Comparison of ENCODE assay signal across 8 cellular contexts in genomic region chr3:195558602-195559001, GRCh38. TPM values are rescaled to one million over a fixed set of nuclear protein-coding genes. Genes with fewer than 3 reads are reported as not detected.
DNase-seq lines count a peak whose midpoint lies in the region; ATAC-seq, FAIRE-seq and TF ChIP-seq lines count a peak whose summit lies in the region.

No MANE protein-coding gene starts in this region.

- H4K20me1 ChIP-seq in astrocyte (ENCODE audit: insufficient read depth, low read length) = no peaks in the 10 kb centered on the region

- H3K79me2 ChIP-seq in astrocyte (ENCODE audit: insufficient read depth, low read length) = no peaks in the 10 kb centered on the region

- TF ChIP-seq CTCF in BJ (IDR thresholded peaks at IDR 0.05; ENCODE audit: insufficient read depth, low read depth, low read length) = peak; percentile 67
- peak; percentile 16 for TF ChIP-seq CTCF in astrocyte (IDR thresholded peaks at IDR 0.05; ENCODE audit: insufficient read depth, low read depth, low read length)

- no peaks in the 10 kb centered on the region for H3K9me3 ChIP-seq in astrocyte (ENCODE audit: insufficient read depth, low read depth, low read length)

- no peak overlapping the region for H3K4me2 ChIP-seq in astrocyte (ENCODE audit: low read length)

- H3K27me3 ChIP-seq in BJ (ENCODE audit: control insufficient read depth, insufficient read depth, low read length) (peaks cover 5% of the 10 kb centered on the region), astrocyte (ENCODE audit: insufficient read depth, low read length) (peaks cover 14% of the 10 kb centered on the region)

- ATAC-seq in memory B cell (ENCODE audit: low read depth) = peak; percentile 85
- ATAC-seq in HG03354 (IDR thresholded peaks at IDR 0.05; ENCODE audit: poor library complexity, severe bottlenecking, unreplicated experiment) = no peak
- no peak for ATAC-seq in GM21529 (IDR thresholded peaks at IDR 0.05; ENCODE audit: unreplicated experiment)

- POLR2A ChIA-PET in BJ (lab: Charles Lee) = no interaction called here

- H2AFZ ChIP-seq in astrocyte (ENCODE audit: low read depth, low read length) = no peak overlapping the region

- H3K36me3 ChIP-seq in BJ (ENCODE audit: control insufficient read depth, insufficient read depth, low read length) (no peaks in the 10 kb centered on the region), astrocyte (ENCODE audit: insufficient read depth, low read length) (no peaks in the 10 kb centered on the region)

- no peaks in the 10 kb centered on the region for H3K4me1 ChIP-seq in astrocyte (ENCODE audit: insufficient read depth, low read length)

- no peak overlapping the region for H3K9ac ChIP-seq in astrocyte (ENCODE audit: low read length)

- CTCF ChIA-PET in BJ (lab: Yijun Ruan, JAX) = interaction anchor here (1.3 to 1.6 kb wide), 2 partner anchors 9 to 12 kb away, joined by 5 to 8 read pairs; no protein-coding TSS in a partner anchor

- peak; percentile 30 for DNase-seq in BJ (ENCODE audit: low read depth)
- DNase-seq in GM12892 (ENCODE audit: insufficient read length) = no peak
- peak; percentile 55 for DNase-seq in NCI-H2171 (lab: John Stamatoyannopoulos, UW)
- no peak for DNase-seq in astrocyte (ENCODE audit: low read depth)
- peak in 1 of 2 donors; percentile 35 for DNase-seq in memory B cell (ENCODE audit: low spot score in 2 of 2)
- no peak for DNase-seq in KG1 (lab: John Stamatoyannopoulos, UW)

- H3K4me1 Mint-ChIP-seq in astrocyte (ENCODE audit: low read depth, unreplicated experiment) (no peaks in the 10 kb centered on the region), memory B cell (peaks cover 2% of the 10 kb centered on the region)

- no peak overlapping the region for H3K4me3 ChIP-seq in BJ (ENCODE audit: low read depth, low read length)
- no peak overlapping the region for H3K4me3 ChIP-seq in astrocyte (ENCODE audit: insufficient read depth, low read depth, low read length)

- no peak overlapping the region for H3K27ac ChIP-seq in astrocyte (ENCODE audit: low read depth, low read length)

- H3K27ac Mint-ChIP-seq in astrocyte (ENCODE audit: unreplicated experiment) = no peak overlapping the region
- H3K27ac Mint-ChIP-seq in memory B cell = no peak overlapping the region

- H3K36me3 Mint-ChIP-seq in astrocyte (ENCODE audit: low read depth, unreplicated experiment) = no peaks in the 10 kb centered on the region
- no peaks in the 10 kb centered on the region for H3K36me3 Mint-ChIP-seq in memory B cell

- no peaks in the 10 kb centered on the region for H3K9me3 Mint-ChIP-seq in astrocyte (ENCODE audit: unreplicated experiment)
- no peaks in the 10 kb centered on the region for H3K9me3 Mint-ChIP-seq in memory B cell

- H3K27me3 Mint-ChIP-seq in astrocyte (ENCODE audit: low read depth, unreplicated experiment) (peaks cover 10% of the 10 kb centered on the region), memory B cell (no peaks in the 10 kb centered on the region)

- H3K4me3 Mint-ChIP-seq in astrocyte (ENCODE audit: unreplicated experiment) (no peak overlapping the region), memory B cell (no peak overlapping the region)

- FAIRE-seq in GM12892 (lab: Jason Lieb, UNC) = peak; percentile 5
- FAIRE-seq in astrocyte (lab: Jason Lieb, UNC) = no peak

- no peak for TF ChIP-seq POLR2A in GM12892 (IDR thresholded peaks at IDR 0.05; ENCODE audit: low read depth, low read length)

RNA-seq across cellular contexts. Expression of gene PPP1R2, which starts 15.5 kb away (rescaled TPM):
- polyA plus RNA-seq in BJ (2011; rRNA removed) = 41.9 and 140 TPM in 2 replicates
- 47.0 and 67.9 TPM in 2 replicates for polyA minus RNA-seq in BJ (2011; rRNA and poly(A)+ RNA removed)
- polyA plus RNA-seq in GM12892 (2012; ENCODE audit: missing spikeins) = 40.2 TPM
- 34.5 and 37.4 TPM in 2 replicates for total RNA-seq in astrocyte

RNA-seq across cellular contexts. Expression of gene APOD, which starts 25.1 kb away (rescaled TPM):
- 8.3 and 15.0 TPM in 2 replicates for polyA plus RNA-seq in BJ (2011; rRNA removed)
- polyA minus RNA-seq in BJ (2011; rRNA and poly(A)+ RNA removed) = 4.8 and 8.6 TPM in 2 replicates
- 0.40 TPM for polyA plus RNA-seq in GM12892 (2012; ENCODE audit: missing spikeins)
- total RNA-seq in astrocyte = 0.70 TPM in 1 of 2 replicates, not detected in the other

Comparison
In these comparisons a context has a peak if more than half of its experiments do, and no peak if none do; other contexts are left out.
1. DNase-seq: peak in BJ (single experiment) and NCI-H2171 (single experiment); none in GM12892 (single experiment), astrocyte (single experiment) and KG1 (single experiment).